Comparison of ENCODE assay signal across 8 cellular contexts in genomic region chr12:89162704-89163261, GRCh38.
DNase-seq lines count a peak whose midpoint lies in the region; ATAC-seq and TF ChIP-seq lines count a peak whose summit lies in the region.

No MANE protein-coding gene starts in this region.

- ATAC-seq in GM21529 (IDR thresholded peaks at IDR 0.05; ENCODE audit: unreplicated experiment) (peak; percentile 44), Panc1 (no peak), HG02588 (IDR thresholded peaks at IDR 0.05; ENCODE audit: unreplicated experiment) (no peak)

- H3K27ac Mint-ChIP-seq in endothelial cell (ENCODE audit: unreplicated experiment), result no peak overlapping the region

- H3K4me3 ChIP-seq in Panc1 (ENCODE audit: low read depth in 2 of 2, low read length in 2 of 2) (no peak overlapping the region), adrenal gland (no peak overlapping the region), kidney epithelial cell (ENCODE audit: low read depth, low read length) (no peak overlapping the region)

- no peaks in the 10 kb centered on the region for H3K27me3 ChIP-seq in Panc1 (ENCODE audit: control insufficient read depth, insufficient read depth, low read length)
- no peaks in the 10 kb centered on the region for H3K27me3 ChIP-seq in adrenal gland
- H3K27me3 ChIP-seq in kidney epithelial cell (ENCODE audit: control insufficient read depth, insufficient read depth, low read length), result no peaks in the 10 kb centered on the region

- DNase-seq in Panc1 (ENCODE audit: low read depth, low spot score) (peak; percentile 5), adrenal gland (peak; percentile 51 to 88 (median 75)), kidney epithelial cell (ENCODE audit: low read depth) (peak; percentile 84), endothelial cell (ENCODE audit: low spot score) (no peak), NCI-H187 treated with DMSO at 0.1 percent for 48 hours (lab: John Stamatoyannopoulos, UW) (no peak)
- DNase-seq in stimulated activated CD4-positive, alpha-beta T cell treated with anti-CD3 and anti-CD28 coated beads, Interleukin-4, amount 100 ng/mL, for 48 hours (ENCODE audit: low read depth in 2 of 2), result peak; percentile 28 to 66

- in situ Hi-C loops in Panc1 (cut with HindIII; ENCODE audit: low pct_unique_long_range_greater_than_20kb, low sequenced_read_pairs), result no loop called here

- intact Hi-C loops in Panc1 (cut with micrococcal nuclease; ENCODE audit: unreplicated experiment) (no loop called here), adrenal gland (cut with DNase I) (loop anchor here in 1 of 2 donors (10.0 kb wide), 1 partner anchor 182 kb away; no protein-coding TSS in a partner anchor)

- H3K9me3 Mint-ChIP-seq in endothelial cell (ENCODE audit: unreplicated experiment), result no peaks in the 10 kb centered on the region

- no peaks in the 10 kb centered on the region for H3K36me3 ChIP-seq in Panc1 (ENCODE audit: control insufficient read depth, insufficient read depth, low read length)
- no peaks in the 10 kb centered on the region for H3K36me3 ChIP-seq in adrenal gland (replicated peaks in 1 of 2)
- no peaks in the 10 kb centered on the region for H3K36me3 ChIP-seq in kidney epithelial cell (ENCODE audit: control insufficient read depth, insufficient read depth, low read length)

- peaks cover 15% of the 10 kb centered on the region for H3K4me1 Mint-ChIP-seq in endothelial cell (ENCODE audit: unreplicated experiment)

- no TSS peak for BruUV-seq in Panc1 (replicated peaks; lab: Mats Ljungman, UMichigan)

- H3K9me3 ChIP-seq in Panc1 (ENCODE audit: control insufficient read depth, insufficient read depth, low read depth, low read length) (no peaks in the 10 kb centered on the region), adrenal gland (replicated peaks in 1 of 3) (no peaks in the 10 kb centered on the region)

- 32 to 56% (median 47%) methylated on average over 1 of the region's 1 CpG for WGBS in adrenal gland, 4 donors

- H3K4me3 Mint-ChIP-seq in endothelial cell (ENCODE audit: unreplicated experiment), result no peak overlapping the region

- CTCF ChIA-PET in Panc1 (lab: Charles Lee), result no interaction called here

- no peak overlapping the region for H3K27ac ChIP-seq in Panc1 (ENCODE audit: low read length)
- H3K27ac ChIP-seq in adrenal gland, result peak overlapping the region in 3 of 5 donors; percentile 15 to 81 (median 36)

- H3K4me1 ChIP-seq in Panc1 (ENCODE audit: control insufficient read depth, insufficient read depth, low read length) (no peaks in the 10 kb centered on the region), adrenal gland (replicated peaks in 1 of 2) (peaks cover 12 to 37% of the 10 kb centered on the region in 2 donors)

- H3K27me3 Mint-ChIP-seq in endothelial cell (ENCODE audit: unreplicated experiment), result no peaks in the 10 kb centered on the region

- no peaks in the 10 kb centered on the region for H3K36me3 Mint-ChIP-seq in endothelial cell (ENCODE audit: low read depth, unreplicated experiment)

- TF ChIP-seq POLR2A in adrenal gland (IDR thresholded peaks at IDR 0.05), result no peak

- TF ChIP-seq CTCF in Panc1 (IDR thresholded peaks at IDR 0.05) (no peak), adrenal gland (IDR thresholded peaks at IDR 0.05) (no peak), kidney epithelial cell (IDR thresholded peaks at IDR 0.05; ENCODE audit: insufficient read depth, low read length, poor library complexity, severe bottlenecking) (no peak), endothelial cell (IDR thresholded peaks at IDR 0.05; ENCODE audit: unreplicated experiment) (no peak)

- POLR2A ChIA-PET in Panc1 (lab: Charles Lee), result no interaction called here

Comparison
In these comparisons a context has a peak if more than half of its experiments do, and no peak if none do; other contexts are left out.
1. DNase-seq: peak in Panc1 (single experiment), adrenal gland (7 of 7), kidney epithelial cell (single experiment) and stimulated activated CD4-positive, alpha-beta T cell treated with anti-CD3 and anti-CD28 coated beads, Interleukin-4, amount 100 ng/mL, for 48 hours (2 of 2); none in endothelial cell (single experiment) and NCI-H187 treated with DMSO at 0.1 percent for 48 hours (single experiment).